Comparison of ENCODE assay signal across 9 cellular contexts in the genomic region with DNA sequence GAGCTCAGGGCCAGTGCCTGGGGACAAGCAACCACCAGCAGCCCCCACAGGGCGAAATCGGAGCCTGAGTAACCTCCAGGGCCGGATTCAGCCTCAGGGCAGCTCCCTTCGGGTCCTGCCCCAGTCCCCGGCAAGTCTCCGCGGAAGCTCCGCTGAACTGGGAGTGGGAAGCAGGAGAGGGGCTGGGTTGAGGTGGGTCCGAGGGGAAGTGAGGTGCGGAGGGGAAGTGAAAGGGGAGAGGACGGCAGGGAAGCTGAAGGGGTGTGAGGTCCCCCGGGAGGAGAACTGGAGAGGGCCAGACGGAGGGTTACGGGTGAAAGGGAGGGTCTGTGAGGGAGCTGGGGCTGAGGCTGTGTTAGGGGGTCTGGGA. TPM values are rescaled to one million over a fixed set of nuclear protein-coding genes. Genes with fewer than 3 reads are reported as not detected.
A peak's percentile ranks its signal among the peaks of the same experiment; 100 is the strongest.
DNase-seq lines count a peak whose midpoint lies in the region; ATAC-seq, FAIRE-seq and TF ChIP-seq lines count a peak whose summit lies in the region.
"Had no signal": no experiment of that assay in that cellular context is flagged by ENCODE, and none has a peak within 500 bp of the region (broad histone marks: within the 10 kb centered on the region; RNA-seq: fewer than 3 reads in every experiment).

No MANE protein-coding gene starts in this region.

- FAIRE-seq in A549 (lab: Jason Lieb, UNC) = no peak

- H3K4me2 ChIP-seq in A549 = peak overlapping the region; percentile 82

- H3K27ac Mint-ChIP-seq in naive B cell = no peak overlapping the region

- peaks cover 14% of the 10 kb centered on the region for H3K27me3 ChIP-seq in brain microvascular endothelial cell (replicated peaks)

- peak overlapping the region; percentile 31 to 88 (median 74) for H3K4me3 Mint-ChIP-seq in naive B cell

- H3K36me3 ChIP-seq in HEK293 (ENCODE audit: control insufficient read depth in 2 of 2, insufficient read depth in 1 of 2, low read length in 2 of 2) = no peaks in the 10 kb centered on the region
- no peaks in the 10 kb centered on the region for H3K36me3 ChIP-seq in brain microvascular endothelial cell (replicated peaks)

- H3K9me3 ChIP-seq in A549 = no peaks in the 10 kb centered on the region
- H3K9me3 ChIP-seq in HEK293 (ENCODE audit: control insufficient read depth, insufficient read depth, low read depth, low read length) = no peaks in the 10 kb centered on the region

- no peak for TF ChIP-seq RAD21 in A549 (conservative IDR thresholded peaks at IDR 0.05 in 1 of 2, IDR thresholded peaks at IDR 0.05 in 1 of 2)

- TF ChIP-seq POLR2A in A549 (IDR thresholded peaks at IDR 0.05; ENCODE audit: low read length) = no peak

- no peaks in the 10 kb centered on the region for H3K9me3 Mint-ChIP-seq in naive B cell

- peak overlapping the region; percentile 52; the same call in 2 of the 3 replicates for H3K4me3 ChIP-seq in A549
- H3K4me3 ChIP-seq in HEK293 (ENCODE audit: low read depth, low read length) = no peak overlapping the region
- H3K4me3 ChIP-seq in brain microvascular endothelial cell (ENCODE audit: low read depth, low read length) = no peak overlapping the region

- in situ Hi-C loops in brain microvascular endothelial cell (cut with HindIII; ENCODE audit: low pct_ligation_motif_present, low sequenced_read_pairs) = no loop called here

- no peak for ATAC-seq in A549
- peak; percentile 14 to 24 for ATAC-seq in naive B cell (ENCODE audit: low read depth in 2 of 2)
- ATAC-seq in GM21529 (IDR thresholded peaks at IDR 0.05; ENCODE audit: unreplicated experiment) = no peak
- ATAC-seq in HG02981 (IDR thresholded peaks at IDR 0.05; ENCODE audit: unreplicated experiment) = no peak

- CTCF ChIA-PET in A549 (lab: Yijun Ruan, JAX) (interaction anchor here (0.9 to 13.4 kb wide), 5 partner anchors 9 to 287 kb away, joined by 3 to 380 read pairs (median 5); no protein-coding TSS in a partner anchor), HEK293 (lab: Yijun Ruan, JAX) (interaction anchor here (13.2 kb wide), 1 partner anchor 118 kb away, joined by 281 read pairs; no protein-coding TSS in a partner anchor)

- 89% methylated on average over 7 of the region's 14 CpGs for WGBS in A549 (ENCODE audit: missing lambda C conversion rate)

- H3K4me1 Mint-ChIP-seq in naive B cell = peaks cover 20 to 24% (median 22%) of the 10 kb centered on the region in 3 donors

- TF ChIP-seq CTCF in A549 (IDR thresholded peaks at IDR 0.05) (no peak), HEK293 (tag by site-specific recombination; IDR thresholded peaks at IDR 0.05) (no peak), brain microvascular endothelial cell (IDR thresholded peaks at IDR 0.05; ENCODE audit: low read depth, low read length, missing control alignments) (no peak)

- H3K4me1 ChIP-seq in A549 (peaks cover 22% of the 10 kb centered on the region), HEK293 (ENCODE audit: control insufficient read depth, insufficient read depth, low read length) (peaks cover 17% of the 10 kb centered on the region)

- POLR2A ChIA-PET in A549 (lab: Yijun Ruan, JAX) (no interaction called here), HEK293 (lab: Yijun Ruan, JAX) (no interaction called here)

- no peak for TF ChIP-seq EP300 in A549 (IDR thresholded peaks at IDR 0.05)

- H3K27ac ChIP-seq in A549 (peak overlapping the region in 1 of 2 experiments; percentile 76; a peak in 2 of 6 replicates), HEK293 (ENCODE audit: extremely low read depth, low read depth, low read length) (no peak overlapping the region), caudate nucleus (ENCODE audit: low read depth, low read length) (peak overlapping the region; percentile 88), brain microvascular endothelial cell (no peak overlapping the region)

- H3K27me3 Mint-ChIP-seq in naive B cell = peaks cover 10 to 41% (median 22%) of the 10 kb centered on the region in 3 donors

- no peaks in the 10 kb centered on the region for H3K36me3 Mint-ChIP-seq in naive B cell

- DNase-seq in A549 (ENCODE audit: low read depth in 1 of 2, low spot score in 1 of 2) (no peak), caudate nucleus (lab: John Stamatoyannopoulos, UW) (no peak), naive B cell (no peak), brain microvascular endothelial cell (no peak)
- DNase-seq in stimulated activated naive CD4-positive, alpha-beta T cell (lab: John Stamatoyannopoulos, UW) = no peak
- DNase-seq: DND-41 had no signal

TF ChIP-seq in A549, 52 proteins besides CTCF, POLR2A, EP300 and RAD21 (continues in another document):
- no peak for TF ChIP-seq EHF (CRISPR knock-in tag; IDR thresholded peaks at IDR 0.05)
- no peak for TF ChIP-seq MAFK (IDR thresholded peaks at IDR 0.05; ENCODE audit: partially characterized antibody)
- no peak for TF ChIP-seq NPAS2 (CRISPR knock-in tag; IDR thresholded peaks at IDR 0.05; ENCODE audit: borderline replicate concordance)
- TF ChIP-seq, protein P1, sequence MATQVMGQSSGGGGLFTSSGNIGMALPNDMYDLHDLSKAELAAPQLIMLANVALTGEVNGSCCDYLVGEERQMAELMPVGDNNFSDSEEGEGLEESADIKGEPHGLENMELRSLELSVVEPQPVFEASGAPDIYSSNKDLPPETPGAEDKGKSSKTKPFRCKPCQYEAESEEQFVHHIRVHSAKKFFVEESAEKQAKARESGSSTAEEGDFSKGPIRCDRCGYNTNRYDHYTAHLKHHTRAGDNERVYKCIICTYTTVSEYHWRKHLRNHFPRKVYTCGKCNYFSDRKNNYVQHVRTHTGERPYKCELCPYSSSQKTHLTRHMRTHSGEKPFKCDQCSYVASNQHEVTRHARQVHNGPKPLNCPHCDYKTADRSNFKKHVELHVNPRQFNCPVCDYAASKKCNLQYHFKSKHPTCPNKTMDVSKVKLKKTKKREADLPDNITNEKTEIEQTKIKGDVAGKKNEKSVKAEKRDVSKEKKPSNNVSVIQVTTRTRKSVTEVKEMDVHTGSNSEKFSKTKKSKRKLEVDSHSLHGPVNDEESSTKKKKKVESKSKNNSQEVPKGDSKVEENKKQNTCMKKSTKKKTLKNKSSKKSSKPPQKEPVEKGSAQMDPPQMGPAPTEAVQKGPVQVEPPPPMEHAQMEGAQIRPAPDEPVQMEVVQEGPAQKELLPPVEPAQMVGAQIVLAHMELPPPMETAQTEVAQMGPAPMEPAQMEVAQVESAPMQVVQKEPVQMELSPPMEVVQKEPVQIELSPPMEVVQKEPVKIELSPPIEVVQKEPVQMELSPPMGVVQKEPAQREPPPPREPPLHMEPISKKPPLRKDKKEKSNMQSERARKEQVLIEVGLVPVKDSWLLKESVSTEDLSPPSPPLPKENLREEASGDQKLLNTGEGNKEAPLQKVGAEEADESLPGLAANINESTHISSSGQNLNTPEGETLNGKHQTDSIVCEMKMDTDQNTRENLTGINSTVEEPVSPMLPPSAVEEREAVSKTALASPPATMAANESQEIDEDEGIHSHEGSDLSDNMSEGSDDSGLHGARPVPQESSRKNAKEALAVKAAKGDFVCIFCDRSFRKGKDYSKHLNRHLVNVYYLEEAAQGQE (IDR thresholded peaks at IDR 0.05) = no peak

TF ChIP-seq in HEK293, 187 proteins besides CTCF, POLR2A, EP300 and RAD21:
- TF ChIP-seq ZBTB48 (tag by site-specific recombination; IDR thresholded peaks at IDR 0.05) (peak; percentile 28; the same call in 1 of the 2 replicates), ZNF658 (tag by site-specific recombination; IDR thresholded peaks at IDR 0.05) (no peak)

RNA-seq across cellular contexts. Expression of gene PADI2, which starts 0.6 kb away (rescaled TPM):
- polyA plus RNA-seq in A549 (2011; rRNA removed) (1.3 and 1.6 TPM in 2 replicates), A549 (2017; fragmentation: RNase III; extraction: RNeasy Plus Mini Kit Qiagen cat#74134 plus additional on column Dnase treatment) (1.1 to 1.5 TPM (median 1.3 TPM) in 3 replicates), naive B cell (ENCODE audit: low read depth in 6 of 6) (under 1 TPM in 4 of 6 donors, not detected in 2; 0.08 to 0.74 (median 0.09) TPM)
- polyA plus RNA-seq in A549 (2012; cell fraction: cytosol; rRNA removed) = 1.0 and 1.1 TPM in 2 replicates
- polyA plus RNA-seq in A549 (2012; cell fraction: nucleus; rRNA removed) = 1.5 TPM in 2 replicates
- polyA minus RNA-seq in A549 (2011; rRNA and poly(A)+ RNA removed) = 2.1 and 3.8 TPM in 2 replicates

Comparison
In these comparisons a context has a peak if more than half of its experiments do, and no peak if none do; other contexts are left out.
1. ATAC-seq: peak in naive B cell (2 of 2); none in A549 (0 of 2), GM21529 (single experiment) and HG02981 (single experiment).